In the genomic region with DNA sequence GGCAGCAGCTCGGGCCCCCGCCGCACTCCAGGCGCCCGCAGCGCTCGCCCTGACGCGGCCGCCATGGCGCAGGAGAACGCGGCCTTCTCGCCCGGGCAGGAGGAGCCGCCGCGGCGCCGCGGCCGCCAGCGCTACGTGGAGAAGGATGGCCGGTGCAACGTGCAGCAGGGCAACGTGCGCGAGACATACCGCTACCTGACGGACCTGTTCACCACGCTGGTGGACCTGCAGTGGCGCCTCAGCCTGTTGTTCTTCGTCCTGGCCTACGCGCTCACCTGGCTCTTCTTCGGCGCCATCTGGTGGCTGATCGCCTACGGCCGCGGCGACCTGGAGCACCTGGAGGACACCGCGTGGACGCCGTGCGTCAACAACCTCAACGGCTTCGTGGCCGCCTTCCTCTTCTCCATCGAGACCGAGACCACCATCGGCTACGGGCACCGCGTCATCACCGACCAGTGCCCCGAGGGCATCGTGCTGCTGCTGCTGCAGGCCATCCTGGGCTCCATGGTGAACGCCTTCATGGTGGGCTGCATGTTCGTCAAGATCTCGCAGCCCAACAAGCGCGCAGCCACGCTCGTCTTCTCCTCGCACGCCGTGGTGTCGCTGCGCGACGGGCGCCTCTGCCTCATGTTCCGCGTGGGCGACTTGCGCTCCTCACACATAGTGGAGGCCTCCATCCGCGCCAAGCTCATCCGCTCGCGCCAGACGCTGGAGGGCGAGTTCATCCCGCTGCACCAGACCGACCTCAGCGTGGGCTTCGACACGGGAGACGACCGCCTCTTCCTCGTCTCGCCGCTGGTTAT, we compare ENCODE assay signal across 9 cellular contexts. TPM values are rescaled to one million over a fixed set of nuclear protein-coding genes. Genes with fewer than 3 reads are reported as not detected.
DNase-seq lines count a peak whose midpoint lies in the region; ATAC-seq and TF ChIP-seq lines count a peak whose summit lies in the region.
"Had no signal": no experiment of that assay in that cellular context is flagged by ENCODE, and none has a peak within 500 bp of the region (broad histone marks: within the 10 kb centered on the region; RNA-seq: fewer than 3 reads in every experiment).

No MANE protein-coding gene starts in this region.

- ATAC-seq in GM21381 (IDR thresholded peaks at IDR 0.05; ENCODE audit: unreplicated experiment) (peak; percentile 66), esophagus mucosa (peak; percentile 94)
- peak; percentile 82 to 84 for ATAC-seq in activated T-cell treated with anti-CD3 and anti-CD28 coated beads, Interleukin-2, amount 50 U/mL, for 4 hours
- ATAC-seq in stimulated activated naive CD8-positive, alpha-beta T cell treated with anti-CD3 and anti-CD28 coated beads, Interleukin-15, amount 100 ng/mL, for 72 hours, result peak; percentile 83

- peaks cover 15% of the 10 kb centered on the region for H3K36me3 Mint-ChIP-seq in activated T-cell treated with anti-CD3 and anti-CD28 coated beads, Interleukin-2, amount 50 U/mL, for 4 hours (ENCODE audit: insufficient read depth)
- no peaks in the 10 kb centered on the region for H3K36me3 Mint-ChIP-seq in nephron (ENCODE audit: low read depth)

- TF ChIP-seq CTCF in AG09319 (IDR thresholded peaks at IDR 0.05; ENCODE audit: low read depth, low read length) (peak; percentile 59), nephron (IDR thresholded peaks at IDR 0.05; ENCODE audit: unreplicated experiment in 3 of 3) (peak; percentile 67 to 81 (median 69))

- peak overlapping the region; percentile 62 for H3K4me3 Mint-ChIP-seq in activated T-cell treated with anti-CD3 and anti-CD28 coated beads, Interleukin-2, amount 50 U/mL, for 4 hours
- peak overlapping the region; percentile 59 to 74 (median 69) for H3K4me3 Mint-ChIP-seq in nephron
- peak overlapping the region; percentile 52 to 66 for H3K4me3 Mint-ChIP-seq in stimulated activated naive CD8-positive, alpha-beta T cell treated with anti-CD3 and anti-CD28 coated beads, Interleukin-15, amount 100 ng/mL, for 72 hours

- H3K27ac Mint-ChIP-seq in nephron, result no peak overlapping the region
- H3K27ac Mint-ChIP-seq in stimulated activated naive CD8-positive, alpha-beta T cell treated with anti-CD3 and anti-CD28 coated beads, Interleukin-15, amount 100 ng/mL, for 72 hours, result no peak overlapping the region

- DNase-seq in AG09319 (ENCODE audit: extremely low read depth, low read depth) (no peak), NCI-H2171 treated with DMSO at 0.1 percent for 48 hours (lab: John Stamatoyannopoulos, UW) (peak; percentile 77), hepatic stellate cell (ENCODE audit: low spot score) (no peak)
- DNase-seq in activated T-cell treated with anti-CD3 and anti-CD28 coated beads, Interleukin-2, amount 50 U/mL, for 4 hours, result peak; percentile 74
- peak; percentile 74 to 77 for DNase-seq in stimulated activated naive CD8-positive, alpha-beta T cell treated with anti-CD3 and anti-CD28 coated beads, Interleukin-15, amount 100 ng/mL, for 72 hours

- peaks cover 40% of the 10 kb centered on the region for H3K27me3 Mint-ChIP-seq in activated T-cell treated with anti-CD3 and anti-CD28 coated beads, Interleukin-2, amount 50 U/mL, for 4 hours (ENCODE audit: low read depth)
- H3K27me3 Mint-ChIP-seq in nephron (ENCODE audit: low read depth), result peaks cover 76% of the 10 kb centered on the region
- H3K27me3 Mint-ChIP-seq in stimulated activated naive CD8-positive, alpha-beta T cell treated with anti-CD3 and anti-CD28 coated beads, Interleukin-15, amount 100 ng/mL, for 72 hours, result peaks cover 41% of the 10 kb centered on the region

- no peaks in the 10 kb centered on the region for H3K9me3 Mint-ChIP-seq in activated T-cell treated with anti-CD3 and anti-CD28 coated beads, Interleukin-2, amount 50 U/mL, for 4 hours
- H3K9me3 Mint-ChIP-seq in nephron, result no peaks in the 10 kb centered on the region
- no peaks in the 10 kb centered on the region for H3K9me3 Mint-ChIP-seq in stimulated activated naive CD8-positive, alpha-beta T cell treated with anti-CD3 and anti-CD28 coated beads, Interleukin-15, amount 100 ng/mL, for 72 hours

- peaks cover 15% of the 10 kb centered on the region for H3K4me1 Mint-ChIP-seq in activated T-cell treated with anti-CD3 and anti-CD28 coated beads, Interleukin-2, amount 50 U/mL, for 4 hours (ENCODE audit: low read depth)
- no peaks in the 10 kb centered on the region for H3K4me1 Mint-ChIP-seq in nephron
- H3K4me1 Mint-ChIP-seq in stimulated activated naive CD8-positive, alpha-beta T cell treated with anti-CD3 and anti-CD28 coated beads, Interleukin-15, amount 100 ng/mL, for 72 hours, result peaks cover 26% of the 10 kb centered on the region

RNA-seq across cellular contexts. Expression of a gene that starts 2.8 kb away (rescaled TPM):
- not detected for total RNA-seq in activated T-cell treated with anti-CD3 and anti-CD28 coated beads, Interleukin-2, amount 50 U/mL, for 4 hours
- total RNA-seq in esophagus mucosa, result not detected
- total RNA-seq: subcutaneous adipose tissue had no signal

RNA-seq across cellular contexts. Expression of a gene that starts 14.2 kb away (rescaled TPM):
- total RNA-seq in activated T-cell treated with anti-CD3 and anti-CD28 coated beads, Interleukin-2, amount 50 U/mL, for 4 hours, result under 1 TPM in 1 of 3 donors, not detected in 2; 0.32 TPM
- not detected for total RNA-seq in esophagus mucosa
- total RNA-seq: subcutaneous adipose tissue had no signal

RNA-seq across cellular contexts. Expression of a gene that starts 14.2 kb away (rescaled TPM):
- total RNA-seq in activated T-cell treated with anti-CD3 and anti-CD28 coated beads, Interleukin-2, amount 50 U/mL, for 4 hours, result 10 to 100 TPM; 30.5 to 45.7 (median 43.1) TPM
- total RNA-seq in esophagus mucosa, result 13.7 TPM

RNA-seq across cellular contexts. Expression of a gene that starts 31.4 kb away (rescaled TPM):
- not detected for total RNA-seq in activated T-cell treated with anti-CD3 and anti-CD28 coated beads, Interleukin-2, amount 50 U/mL, for 4 hours
- 0.80 TPM for total RNA-seq in esophagus mucosa

RNA-seq across cellular contexts. Expression of a gene that starts 52.4 kb away (rescaled TPM):
- total RNA-seq in activated T-cell treated with anti-CD3 and anti-CD28 coated beads, Interleukin-2, amount 50 U/mL, for 4 hours, result 1 to 10 TPM; 4.1 to 5.7 (median 4.5) TPM
- 3.3 TPM for total RNA-seq in esophagus mucosa

Comparison
In these comparisons a context has a peak if more than half of its experiments do, and no peak if none do; other contexts are left out.
1. DNase-seq: peak in NCI-H2171 treated with DMSO at 0.1 percent for 48 hours (single experiment), activated T-cell treated with anti-CD3 and anti-CD28 coated beads, Interleukin-2, amount 50 U/mL, for 4 hours (single experiment) and stimulated activated naive CD8-positive, alpha-beta T cell treated with anti-CD3 and anti-CD28 coated beads, Interleukin-15, amount 100 ng/mL, for 72 hours (2 of 2); none in AG09319 (single experiment) and hepatic stellate cell (single experiment).
2. Peak in every context shown above with its lines, with median percentiles within 50 percentile points of each other: ATAC-seq and H3K4me3 Mint-ChIP-seq.